Comparison of ENCODE assay signal across 11 cellular contexts in genomic region chr11:77611921-77612320, GRCh38. TPM values are rescaled to one million over a fixed set of nuclear protein-coding genes. Genes with fewer than 3 reads are reported as not detected.
DNase-seq lines count a peak whose midpoint lies in the region; ATAC-seq lines count a peak whose summit lies in the region.
"Had no signal": no experiment of that assay in that cellular context is flagged by ENCODE, and none has a peak within 500 bp of the region (broad histone marks: within the 10 kb centered on the region; RNA-seq: fewer than 3 reads in every experiment).

No MANE protein-coding gene starts in this region.

- ATAC-seq in GM19467 (IDR thresholded peaks at IDR 0.05; ENCODE audit: unreplicated experiment), result no peak

- no peaks in the 10 kb centered on the region for H3K4me1 Mint-ChIP-seq in activated CD4-positive, alpha-beta memory T cell treated with anti-CD3 and anti-CD28 coated beads, Interleukin-2, amount 10 ng/mL, durations not matched to agents 7 days and 5 days
- H3K4me1 Mint-ChIP-seq: CD8-positive, alpha-beta memory T cell had no signal

- DNase-seq in HCEC 1CT (peak; percentile 38), adipocyte (ENCODE audit: low read depth) (peak; percentile 47), fibroblast of gingiva (ENCODE audit: low read depth) (peak; percentile 51), mesenteric fat pad (ENCODE audit: low spot score) (no peak)
- no peak for DNase-seq in activated CD4-positive, alpha-beta memory T cell treated with anti-CD3 and anti-CD28 coated beads, Interleukin-2, amount 10 ng/mL, durations not matched to agents 7 days and 5 days
- DNase-seq: AML-193; Caco-2; CD8-positive, alpha-beta memory T cell; GM23248 had no signal

- H3K27me3 ChIP-seq in adipocyte (replicated peaks; ENCODE audit: control insufficient read depth, insufficient read depth, low read length), result no peaks in the 10 kb centered on the region
- H3K27me3 ChIP-seq: BLaER1 had no signal

- no peaks in the 10 kb centered on the region for H3K27me3 Mint-ChIP-seq in activated CD4-positive, alpha-beta memory T cell treated with anti-CD3 and anti-CD28 coated beads, Interleukin-2, amount 10 ng/mL, durations not matched to agents 7 days and 5 days
- H3K27me3 Mint-ChIP-seq: CD8-positive, alpha-beta memory T cell had no signal

- no peaks in the 10 kb centered on the region for H3K9me3 Mint-ChIP-seq in activated CD4-positive, alpha-beta memory T cell treated with anti-CD3 and anti-CD28 coated beads, Interleukin-2, amount 10 ng/mL, durations not matched to agents 7 days and 5 days
- H3K9me3 Mint-ChIP-seq: CD8-positive, alpha-beta memory T cell had no signal

- H3K4me3 ChIP-seq in adipocyte (ENCODE audit: low read length), result no peak overlapping the region
- H3K4me3 ChIP-seq: BLaER1, GM23248 had no signal

- H3K9ac ChIP-seq in adipocyte (ENCODE audit: low read length), result no peak overlapping the region
- H3K9ac ChIP-seq: BLaER1, GM23248 had no signal

- peaks cover 66% of the 10 kb centered on the region for H3K36me3 ChIP-seq in adipocyte (ENCODE audit: control insufficient read depth, insufficient read depth, low read length, severe bottlenecking)

- POLR2A ChIA-PET in activated CD4-positive, alpha-beta memory T cell treated with anti-CD3 and anti-CD28 coated beads, Interleukin-2, amount 10 ng/mL, durations not matched to agents 7 days and 5 days (lab: Charles Lee), result no interaction called here

- peaks cover 33% of the 10 kb centered on the region for H3K36me3 Mint-ChIP-seq in activated CD4-positive, alpha-beta memory T cell treated with anti-CD3 and anti-CD28 coated beads, Interleukin-2, amount 10 ng/mL, durations not matched to agents 7 days and 5 days (ENCODE audit: low read depth)

- H3K9me3 ChIP-seq in adipocyte (ENCODE audit: control insufficient read depth, low read length), result no peaks in the 10 kb centered on the region
- H3K9me3 ChIP-seq: BLaER1, Caco-2 had no signal

- CTCF ChIA-PET in activated CD4-positive, alpha-beta memory T cell treated with anti-CD3 and anti-CD28 coated beads, Interleukin-2, amount 10 ng/mL, durations not matched to agents 7 days and 5 days (lab: Charles Lee), result interaction anchor here (1.1 kb wide), 1 partner anchor 8 kb away, joined by 3 read pairs; no protein-coding TSS in a partner anchor

- H3K4me3 Mint-ChIP-seq in activated CD4-positive, alpha-beta memory T cell treated with anti-CD3 and anti-CD28 coated beads, Interleukin-2, amount 10 ng/mL, durations not matched to agents 7 days and 5 days, result no peak overlapping the region
- H3K4me3 Mint-ChIP-seq: CD8-positive, alpha-beta memory T cell had no signal

- H3K4me1 ChIP-seq in adipocyte (ENCODE audit: control insufficient read depth, insufficient read depth, low read length), result no peaks in the 10 kb centered on the region
- H3K4me1 ChIP-seq: BLaER1, Caco-2 had no signal

- no peak overlapping the region for H3K27ac Mint-ChIP-seq in activated CD4-positive, alpha-beta memory T cell treated with anti-CD3 and anti-CD28 coated beads, Interleukin-2, amount 10 ng/mL, durations not matched to agents 7 days and 5 days

RNA-seq across cellular contexts. Expression of gene AQP11, which starts 22.2 kb away (rescaled TPM):
- total RNA-seq in activated CD4-positive, alpha-beta memory T cell treated with anti-CD3 and anti-CD28 coated beads, Interleukin-2, amount 10 ng/mL, durations not matched to agents 7 days and 5 days, result under 1 TPM; 0.60 to 0.78 TPM
- total RNA-seq in mesenteric fat pad, result 0.84 TPM

RNA-seq across cellular contexts. Expression of gene CLNS1A, which starts 25.7 kb away (rescaled TPM):
- total RNA-seq in activated CD4-positive, alpha-beta memory T cell treated with anti-CD3 and anti-CD28 coated beads, Interleukin-2, amount 10 ng/mL, durations not matched to agents 7 days and 5 days, result 100 to 1,000 TPM; 101 to 104 TPM
- 64.2 TPM for total RNA-seq in mesenteric fat pad

Comparison
In these comparisons a context has a peak if more than half of its experiments do, and no peak if none do; other contexts are left out.
1. DNase-seq: peak in HCEC 1CT (single experiment), adipocyte (single experiment) and fibroblast of gingiva (single experiment); none in activated CD4-positive, alpha-beta memory T cell treated with anti-CD3 and anti-CD28 coated beads, Interleukin-2, amount 10 ng/mL, durations not matched to agents 7 days and 5 days (single experiment) and mesenteric fat pad (single experiment).